ENCODE assay signal across 13 cellular contexts in genomic region chr10:49649294-49649693, GRCh38. TPM values are rescaled to one million over a fixed set of nuclear protein-coding genes. Genes with fewer than 3 reads are reported as not detected.
DNase-seq lines count a peak whose midpoint lies in the region; ATAC-seq and TF ChIP-seq lines count a peak whose summit lies in the region.
"Had no signal": no experiment of that assay in that cellular context is flagged by ENCODE, and none has a peak within 500 bp of the region (broad histone marks: within the 10 kb centered on the region; RNA-seq: fewer than 3 reads in every experiment).

No MANE protein-coding gene starts in this region.

- no peaks in the 10 kb centered on the region for H3K79me2 ChIP-seq in mesendoderm (ENCODE audit: control insufficient read depth, insufficient read depth, low read length)
- H3K79me2 ChIP-seq in PC-3 (ENCODE audit: low read length): no peaks in the 10 kb centered on the region

- no peak overlapping the region for H4K5ac ChIP-seq in mesendoderm (ENCODE audit: low read length)

- no TSS peak for BruUV-seq in PC-3 (replicated peaks; lab: Mats Ljungman, UMichigan)

- intact Hi-C loops in activated CD8-positive, alpha-beta T cell treated with anti-CD3 and anti-CD28 coated beads for 36 hours (cut with micrococcal nuclease): no loop called here
- intact Hi-C loops in PC-3 (cut with micrococcal nuclease): no loop called here

- ATAC-seq in HG03565 (IDR thresholded peaks at IDR 0.05; ENCODE audit: unreplicated experiment) (peak; percentile 45), GM21619 (IDR thresholded peaks at IDR 0.05; ENCODE audit: unreplicated experiment) (no peak), PC-3 (no peak)
- peak; percentile 84 for ATAC-seq in activated CD8-positive, alpha-beta T cell treated with anti-CD3 and anti-CD28 coated beads for 36 hours

- no peak overlapping the region for H3K18ac ChIP-seq in mesendoderm (ENCODE audit: low read length)

- no peaks in the 10 kb centered on the region for H3K9me2 ChIP-seq in PC-3 (replicated peaks; ENCODE audit: low read length)

- H3K36me3 Mint-ChIP-seq in activated CD8-positive, alpha-beta T cell treated with anti-CD3 and anti-CD28 coated beads for 36 hours (ENCODE audit: low read depth): no peaks in the 10 kb centered on the region
- no peaks in the 10 kb centered on the region for H3K36me3 Mint-ChIP-seq in immature natural killer cell
- H3K36me3 Mint-ChIP-seq: mesothelial cell of epicardium had no signal

- no peak overlapping the region for H3K4me3 Mint-ChIP-seq in activated CD8-positive, alpha-beta T cell treated with anti-CD3 and anti-CD28 coated beads for 36 hours
- H3K4me3 Mint-ChIP-seq in immature natural killer cell: no peak overlapping the region
- H3K4me3 Mint-ChIP-seq: mesothelial cell of epicardium had no signal

- H3K4me2 ChIP-seq in mesendoderm (ENCODE audit: low read length): no peak overlapping the region
- H3K4me2 ChIP-seq in PC-3 (ENCODE audit: low read length): no peak overlapping the region
- H3K4me2 ChIP-seq: KMS-11 had no signal

- no peak overlapping the region for H4K8ac ChIP-seq in mesendoderm (ENCODE audit: low read depth, low read length)

- H3K27ac ChIP-seq in mesendoderm (ENCODE audit: low read depth, low read length) (no peak overlapping the region), PC-3 (ENCODE audit: low read length) (no peak overlapping the region)
- H3K27ac ChIP-seq: KMS-11, sigmoid colon had no signal

- no peak overlapping the region for H3K4ac ChIP-seq in mesendoderm (ENCODE audit: low read depth, low read length)

- no peak overlapping the region for H2AK5ac ChIP-seq in mesendoderm (ENCODE audit: low read length)

- H2AFZ ChIP-seq in PC-3 (ENCODE audit: low read length): no peak overlapping the region

- H3K4me3 ChIP-seq in mesendoderm (ENCODE audit: low read length) (no peak overlapping the region), PC-3 (ENCODE audit: low read length) (no peak overlapping the region)
- H3K4me3 ChIP-seq: sigmoid colon had no signal

- H3K36me3 ChIP-seq in mesendoderm (ENCODE audit: control insufficient read depth, insufficient read depth, low read length) (no peaks in the 10 kb centered on the region), PC-3 (ENCODE audit: low read depth, low read length) (no peaks in the 10 kb centered on the region)
- H3K36me3 ChIP-seq: sigmoid colon had no signal

- H4K20me1 ChIP-seq in PC-3 (ENCODE audit: low read length): no peaks in the 10 kb centered on the region

- no peaks in the 10 kb centered on the region for H3K79me1 ChIP-seq in mesendoderm (ENCODE audit: low read length)

- WGBS in mesendoderm (ENCODE audit: extremely low coverage, insufficient coverage, low lambda C conversion rate): no CpG with 5 or more reads among the region's 17 CpGs

- H3K4me1 Mint-ChIP-seq in activated CD8-positive, alpha-beta T cell treated with anti-CD3 and anti-CD28 coated beads for 36 hours (ENCODE audit: low read depth): peaks cover 16% of the 10 kb centered on the region
- no peaks in the 10 kb centered on the region for H3K4me1 Mint-ChIP-seq in immature natural killer cell
- H3K4me1 Mint-ChIP-seq: mesothelial cell of epicardium had no signal

- H2BK15ac ChIP-seq in mesendoderm (replicated peaks; ENCODE audit: low read depth): no peak overlapping the region

- no peak overlapping the region for H2BK120ac ChIP-seq in mesendoderm (ENCODE audit: low read depth, low read length)

- no peak overlapping the region for H3K23ac ChIP-seq in mesendoderm (ENCODE audit: low read length)

- H3K9me3 Mint-ChIP-seq in activated CD8-positive, alpha-beta T cell treated with anti-CD3 and anti-CD28 coated beads for 36 hours: no peaks in the 10 kb centered on the region
- H3K9me3 Mint-ChIP-seq in immature natural killer cell: no peaks in the 10 kb centered on the region
- H3K9me3 Mint-ChIP-seq: mesothelial cell of epicardium had no signal

- H3F3A ChIP-seq in PC-3 (ENCODE audit: low read length, unreplicated experiment): no peaks in the 10 kb centered on the region

- no peaks in the 10 kb centered on the region for H3K27me3 Mint-ChIP-seq in activated CD8-positive, alpha-beta T cell treated with anti-CD3 and anti-CD28 coated beads for 36 hours
- peaks cover 2 to 7% (median 2%) of the 10 kb centered on the region in 3 donors for H3K27me3 Mint-ChIP-seq in immature natural killer cell (ENCODE audit: low read depth in 3 of 3)

- H3K9ac ChIP-seq in mesendoderm (ENCODE audit: low read length): no peak overlapping the region
- H3K9ac ChIP-seq in PC-3 (ENCODE audit: low read length): no peak overlapping the region
- H3K9ac ChIP-seq: KMS-11 had no signal

- CTCF ChIA-PET in activated CD8-positive, alpha-beta T cell treated with anti-CD3 and anti-CD28 coated beads for 36 hours (lab: Charles Lee): interaction anchor here (1.0 to 2.1 kb wide), 3 partner anchors 30 to 56 kb away, joined by 3 to 6 read pairs (median 3); no protein-coding TSS in a partner anchor
- CTCF ChIA-PET in PC-3 (lab: Charles Lee): interaction anchor here (0.7 kb wide), 1 partner anchor 1096 kb away, joined by 3 read pairs; no protein-coding TSS in a partner anchor

- no peak overlapping the region for H2BK5ac ChIP-seq in mesendoderm (ENCODE audit: low read length)

- no peak overlapping the region for H3K27ac Mint-ChIP-seq in activated CD8-positive, alpha-beta T cell treated with anti-CD3 and anti-CD28 coated beads for 36 hours
- H3K27ac Mint-ChIP-seq in immature natural killer cell: no peak overlapping the region
- H3K27ac Mint-ChIP-seq: mesothelial cell of epicardium had no signal

- H3K4me1 ChIP-seq in mesendoderm (ENCODE audit: control insufficient read depth, low read depth, low read length): no peaks in the 10 kb centered on the region
- H3K4me1 ChIP-seq in PC-3 (ENCODE audit: insufficient read depth, low read length): no peaks in the 10 kb centered on the region
- H3K4me1 ChIP-seq: sigmoid colon had no signal

- DNase-seq in GM03348 (ENCODE audit: low spot score) (peak; percentile 40), mesendoderm (peak; percentile 28), immature natural killer cell (no peak), PC-3 (no peak), NCI-H82 (lab: John Stamatoyannopoulos, UW) (no peak)
- DNase-seq in activated CD8-positive, alpha-beta T cell treated with anti-CD3 and anti-CD28 coated beads for 36 hours: peak; percentile 74
- DNase-seq: NCI-H774; sigmoid colon; stimulated activated naive CD4-positive, alpha-beta T cell had no signal

- H3K27me3 ChIP-seq in mesendoderm (ENCODE audit: insufficient read depth, low read length, poor library complexity) (no peaks in the 10 kb centered on the region), PC-3 (ENCODE audit: low read length) (peaks cover 99% of the 10 kb centered on the region)

- TF ChIP-seq CTCF in activated CD8-positive, alpha-beta T cell treated with anti-CD3 and anti-CD28 coated beads for 36 hours (IDR thresholded peaks at IDR 0.05): no peak
- no peak for TF ChIP-seq CTCF in PC-3 (conservative IDR thresholded peaks at IDR 0.05; ENCODE audit: low read depth, low read length)

- no peak overlapping the region for H3K56ac ChIP-seq in mesendoderm (ENCODE audit: low read length)

- POLR2A ChIA-PET in activated CD8-positive, alpha-beta T cell treated with anti-CD3 and anti-CD28 coated beads for 36 hours (lab: Charles Lee): interaction anchor here (0.6 kb wide), 1 partner anchor 319 kb away, joined by 3 read pairs; no protein-coding TSS in a partner anchor
- POLR2A ChIA-PET in PC-3 (lab: Charles Lee; ENCODE audit: unreplicated experiment): no interaction called here

- no peaks in the 10 kb centered on the region for H3K9me3 ChIP-seq in PC-3 (ENCODE audit: low read length)
- H3K9me3 ChIP-seq: sigmoid colon had no signal

RNA-seq across cellular contexts. Expression of gene C10orf53, which starts 30.2 kb away (rescaled TPM):
- total RNA-seq in activated CD8-positive, alpha-beta T cell treated with anti-CD3 and anti-CD28 coated beads for 36 hours: not detected
- not detected for polyA plus RNA-seq in mesendoderm (2013, experiment 1 of 2)
- not detected for polyA plus RNA-seq in mesendoderm (2013, experiment 2 of 2)
- polyA plus RNA-seq in immature natural killer cell: not detected
- total RNA-seq in PC-3 (2014; rRNA removed): not detected in 2 replicates
- total RNA-seq: mesothelial cell of epicardium, sigmoid colon had no signal
- polyA plus RNA-seq: sigmoid colon had no signal

RNA-seq across cellular contexts. Expression of gene CHAT, which starts 35.5 kb away (rescaled TPM):
- total RNA-seq in activated CD8-positive, alpha-beta T cell treated with anti-CD3 and anti-CD28 coated beads for 36 hours: not detected
- not detected for polyA plus RNA-seq in mesendoderm (2013, experiment 1 of 2)
- polyA plus RNA-seq in mesendoderm (2013, experiment 2 of 2): not detected
- not detected for polyA plus RNA-seq in immature natural killer cell
- not detected in 2 replicates for total RNA-seq in PC-3 (2014; rRNA removed)
- total RNA-seq: mesothelial cell of epicardium had no signal

RNA-seq across cellular contexts. Expression of gene SLC18A3, which starts 39.2 kb away (rescaled TPM):
- total RNA-seq in activated CD8-positive, alpha-beta T cell treated with anti-CD3 and anti-CD28 coated beads for 36 hours: not detected
- 0.01 TPM for polyA plus RNA-seq in mesendoderm (2013, experiment 1 of 2)
- polyA plus RNA-seq in mesendoderm (2013, experiment 2 of 2): 0.01 TPM
- polyA plus RNA-seq in immature natural killer cell: not detected
- total RNA-seq in PC-3 (2014; rRNA removed): not detected in 2 replicates

Comparison
In these comparisons a context has a peak if more than half of its experiments do, and no peak if none do; other contexts are left out.
1. DNase-seq: peak in GM03348 (single experiment), activated CD8-positive, alpha-beta T cell treated with anti-CD3 and anti-CD28 coated beads for 36 hours (single experiment) and mesendoderm (single experiment); none in immature natural killer cell (0 of 3), PC-3 (single experiment) and NCI-H82 (single experiment).
2. ATAC-seq: peak in HG03565 (single experiment) and activated CD8-positive, alpha-beta T cell treated with anti-CD3 and anti-CD28 coated beads for 36 hours (single experiment); none in GM21619 (single experiment) and PC-3 (single experiment).